Comparison of ENCODE assay signal across 8 cellular contexts in genomic region chr1:25549273-25550154, GRCh38. TPM values are rescaled to one million over a fixed set of nuclear protein-coding genes. Genes with fewer than 3 reads are reported as not detected.
DNase-seq lines count a peak whose midpoint lies in the region; ATAC-seq, FAIRE-seq and TF ChIP-seq lines count a peak whose summit lies in the region.

No MANE protein-coding gene starts in this region.

- TF ChIP-seq POLR2A in H54 (IDR thresholded peaks at IDR 0.05; ENCODE audit: low read depth, low read length) = no peak

- ATAC-seq in aorta (ENCODE audit: low FRiP score) = peak; percentile 39

- H2AK5ac ChIP-seq in neuronal stem cell (ENCODE audit: low read depth, low read length) = no peak overlapping the region

- H3K4me3 ChIP-seq in neuronal stem cell (ENCODE audit: low read length in 2 of 2) (no peak overlapping the region), aorta (ENCODE audit: low read length in 2 of 2) (no peak overlapping the region)

- H3K14ac ChIP-seq in neuronal stem cell (ENCODE audit: low read length) = peak overlapping the region; percentile 25

- DNase-seq in GM10266 (ENCODE audit: extremely low spot score) = peak; percentile 90
- peak; percentile 79 for DNase-seq in H54 (ENCODE audit: insufficient read length, low spot score)
- DNase-seq in LHCN-M2 (ENCODE audit: low read depth) = peak; percentile 37
- peak; percentile 56 to 82 for DNase-seq in activated CD4-positive, alpha-beta T cell treated with anti-CD3 and anti-CD28 coated beads for 24 hours (ENCODE audit: low read depth in 2 of 2)
- no peak for DNase-seq in neuronal stem cell (ENCODE audit: low spot score)
- DNase-seq in aorta = peak in 1 of 2 donors; percentile 77
- no peak for DNase-seq in AG08396 (ENCODE audit: low spot score)

- H3K23ac ChIP-seq in neuronal stem cell (ENCODE audit: low read depth, low read length, poor library complexity) = no peak overlapping the region

- no peak overlapping the region for H3K18ac ChIP-seq in neuronal stem cell (ENCODE audit: low read length)

- no peak overlapping the region for H2AFZ ChIP-seq in neuronal stem cell (ENCODE audit: low read length)

- no peak for TF ChIP-seq CTCF in GM10266 (IDR thresholded peaks at IDR 0.05; ENCODE audit: control insufficient read depth, insufficient read depth, low read depth, missing control alignments)

- no peak overlapping the region for H3K4ac ChIP-seq in neuronal stem cell (ENCODE audit: low read length)

- WGBS in neuronal stem cell (ENCODE audit: extremely low coverage in 2 of 2, insufficient read length in 2 of 2, insufficient replicate concordance in 1 of 2), 2 donors = no CpG with 5 or more reads among the region's 19 CpGs
- 19 to 20% methylated on average over 19 of the region's 19 CpGs for WGBS in aorta, 2 donors

- H2BK12ac ChIP-seq in neuronal stem cell (ENCODE audit: low read length) = no peak overlapping the region

- FAIRE-seq in H54 (lab: Jason Lieb, UNC) = peak; percentile 73

- H3K4me1 ChIP-seq in neuronal stem cell (ENCODE audit: control insufficient read depth in 2 of 2, insufficient read depth in 1 of 2, low read depth in 1 of 2, low read length in 2 of 2) = peaks cover 2 to 3% of the 10 kb centered on the region in 2 donors
- H3K4me1 ChIP-seq in aorta (ENCODE audit: control insufficient read depth in 1 of 2, insufficient read depth in 2 of 2, low read length in 2 of 2) = peaks cover 3% of the 10 kb centered on the region in 2 donors

- peaks cover 0 to 4% (median 0%) of the 10 kb centered on the region in 3 experiments for H3K27me3 ChIP-seq in neuronal stem cell (ENCODE audit: control insufficient read depth in 3 of 3, insufficient read depth in 3 of 3, low read depth in 1 of 3, low read length in 3 of 3)
- no peaks in the 10 kb centered on the region for H3K27me3 ChIP-seq in aorta (ENCODE audit: control insufficient read depth in 1 of 2, insufficient read depth in 2 of 2, low read length in 1 of 2)

- H3K79me1 ChIP-seq in neuronal stem cell (ENCODE audit: low read depth, low read length) = no peaks in the 10 kb centered on the region

- H4K91ac ChIP-seq in neuronal stem cell (ENCODE audit: low read depth, low read length, poor library complexity) = no peak overlapping the region

- H2BK5ac ChIP-seq in neuronal stem cell (ENCODE audit: low read length) = peak overlapping the region; percentile 19

- intact Hi-C loops in aorta (cut with DNase I) = loop anchor here (5.0 to 10.0 kb wide), 2 partner anchors 65 to 248 kb away; no protein-coding TSS in a partner anchor

- peak overlapping the region; percentile 44 for H3K27ac ChIP-seq in cingulate gyrus (ENCODE audit: low read depth, low read length)
- H3K27ac ChIP-seq in neuronal stem cell (replicated peaks; ENCODE audit: low read length) = no peak overlapping the region
- H3K27ac ChIP-seq in aorta (ENCODE audit: low read depth in 1 of 2, low read length in 2 of 2) = peak overlapping the region; percentile 54 to 74

- H2BK15ac ChIP-seq in neuronal stem cell (ENCODE audit: low read length) = no peak overlapping the region

- H3K4me2 ChIP-seq in neuronal stem cell (ENCODE audit: insufficient read depth, low read length, poor library complexity, severe bottlenecking) = no peak overlapping the region

- no peak overlapping the region for H4K8ac ChIP-seq in neuronal stem cell (ENCODE audit: low read depth, low read length)

- H3K36me3 ChIP-seq in neuronal stem cell (replicated peaks in 1 of 2; ENCODE audit: control insufficient read depth in 2 of 2, insufficient read depth in 2 of 2, low read length in 2 of 2) (no peaks in the 10 kb centered on the region), aorta (ENCODE audit: control insufficient read depth in 1 of 2, insufficient read depth in 2 of 2, low read length in 1 of 2) (no peaks in the 10 kb centered on the region)

- H3K9me3 ChIP-seq in neuronal stem cell (replicated peaks in 1 of 2; ENCODE audit: control insufficient read depth in 2 of 2, insufficient read depth in 1 of 2, low read depth in 1 of 2, low read length in 2 of 2) = peaks cover 0 to 1% of the 10 kb centered on the region in 2 donors
- H3K9me3 ChIP-seq in aorta (ENCODE audit: control insufficient read depth, low read length) = no peaks in the 10 kb centered on the region

- H2BK120ac ChIP-seq in neuronal stem cell (ENCODE audit: low read depth, low read length) = peak overlapping the region; percentile 73

- no peak overlapping the region for H3K9ac ChIP-seq in neuronal stem cell (ENCODE audit: low read depth, low read length, poor library complexity)

RNA-seq across cellular contexts. Expression of gene LDLRAP1, which starts 6.1 kb away (rescaled TPM):
- total RNA-seq in LHCN-M2 (2014; rRNA removed) (13.1 and 13.2 TPM in 2 replicates), aorta (10 to 100 TPM; 25.6 to 34.7 TPM)
- 12.7 TPM for polyA plus RNA-seq in LHCN-M2 (2012)
- polyA plus RNA-seq in neuronal stem cell (2013, experiment 1 of 2) = 5.0 TPM
- polyA plus RNA-seq in neuronal stem cell (2013, experiment 2 of 2) = 5.4 TPM
- polyA plus RNA-seq in aorta = 10 to 100 TPM; 17.5 to 33.9 TPM

Comparison
In these comparisons a context has a peak if more than half of its experiments do, and no peak if none do; other contexts are left out.
1. DNase-seq: peak in GM10266 (single experiment), H54 (single experiment), LHCN-M2 (single experiment) and activated CD4-positive, alpha-beta T cell treated with anti-CD3 and anti-CD28 coated beads for 24 hours (2 of 2); none in neuronal stem cell (single experiment) and AG08396 (single experiment).